36 cellular contexts compared by ENCODE assay signal in genomic region chr4:95021099-95021498, GRCh38.
"Had no signal": no experiment of that assay in that cellular context is flagged by ENCODE, and none has a peak within 500 bp of the region (broad histone marks: within the 10 kb centered on the region; RNA-seq: fewer than 3 reads in every experiment).

No MANE protein-coding gene starts in this region.

- H3K4me1 Mint-ChIP-seq: activated B cell treated with CpG ODN at 0.5 μM for 24 hours; activated CD4-positive, alpha-beta T cell treated with anti-CD3 and anti-CD28 coated beads, Interleukin-2, amount 10 ng/mL, durations not matched to agents 24 days and 14 days; activated naive CD8-positive, alpha-beta T cell treated with anti-CD3 and anti-CD28 coated beads for 36 hours had no signal

- H3K4me3 Mint-ChIP-seq: activated B cell treated with CpG ODN at 0.5 μM for 24 hours; activated CD4-positive, alpha-beta memory T cell treated with anti-CD3 and anti-CD28 coated beads for 36 hours; activated CD4-positive, alpha-beta T cell treated with anti-CD3 and anti-CD28 coated beads, Interleukin-2, amount 10 ng/mL, durations not matched to agents 24 days and 14 days; activated CD8-positive, alpha-beta T cell treated with anti-CD3 and anti-CD28 coated beads for 36 hours; activated naive CD4-positive, alpha-beta T cell treated with anti-CD3 and anti-CD28 coated beads for 36 hours; activated naive CD8-positive, alpha-beta T cell treated with anti-CD3 and anti-CD28 coated beads for 36 hours; activated T-cell treated with anti-CD3 and anti-CD28 coated beads, Interleukin-2, amount 50 U/mL, for 4 hours; activated T-cell treated with anti-CD3 and anti-CD28 coated beads, Interleukin-2, amount 50 U/mL, for 72 hours; activated T-helper 1 cell treated with anti-CD3 and anti-CD28 coated beads, Interleukin-12 subunit alpha, Interleukin-12 subunit beta, Interleukin-2, Interleukin-4 antibody, amounts not matched to agents 30 ng/mL and 10 ng/mL and 1 ng/mL, durations not matched to agents 14 hours and 24 hours and 36 hours; activated T-helper 17 cell treated with anti-CD3 and anti-CD28 coated beads, Interleukin-2, amount 50 U/mL, for 72 hours; T-helper 1 cell treated with Interleukin-12 subunit alpha and Interleukin-12 subunit beta and Interleukin-4 antibody, amounts not matched to agents 30 μg/mL and 1 μg/mL, for 36 hours; T-helper 2 cell treated with Interferon-gamma antibody and Interleukin-4, amounts not matched to agents 5 μg/mL and 100 μg/mL, for 36 hours had no signal

- H3K9me3 ChIP-seq: adrenal gland, body of pancreas, breast epithelium had no signal

- H3K9me3 Mint-ChIP-seq: activated B cell treated with CpG ODN at 0.5 μM for 24 hours; activated CD4-positive, alpha-beta memory T cell treated with anti-CD3 and anti-CD28 coated beads for 36 hours; activated CD4-positive, alpha-beta T cell treated with anti-CD3 and anti-CD28 coated beads, Interleukin-2, amount 10 ng/mL, durations not matched to agents 24 days and 14 days; activated CD8-positive, alpha-beta T cell treated with anti-CD3 and anti-CD28 coated beads for 36 hours; activated naive CD4-positive, alpha-beta T cell treated with anti-CD3 and anti-CD28 coated beads for 36 hours; activated naive CD4-positive, alpha-beta T cell treated with anti-CD3 and anti-CD28 coated beads, Interleukin-2, amount 50 U/mL, for 72 hours; activated naive CD8-positive, alpha-beta T cell treated with anti-CD3 and anti-CD28 coated beads for 36 hours; activated T-cell treated with anti-CD3 and anti-CD28 coated beads, Interleukin-2, amount 50 U/mL, for 4 hours; activated T-cell treated with anti-CD3 and anti-CD28 coated beads, Interleukin-2, amount 50 U/mL, for 72 hours; activated T-helper 1 cell treated with anti-CD3 and anti-CD28 coated beads, Interleukin-12 subunit alpha, Interleukin-12 subunit beta, Interleukin-2, Interleukin-4 antibody, amounts not matched to agents 30 ng/mL and 10 ng/mL and 1 ng/mL, durations not matched to agents 14 hours and 24 hours and 36 hours; activated T-helper 17 cell treated with anti-CD3 and anti-CD28 coated beads, Interleukin-2, amount 50 U/mL, for 72 hours; T-helper 1 cell treated with Interleukin-12 subunit alpha and Interleukin-12 subunit beta and Interleukin-4 antibody, amounts not matched to agents 30 μg/mL and 1 μg/mL, for 36 hours; T-helper 2 cell treated with Interferon-gamma antibody and Interleukin-4, amounts not matched to agents 5 μg/mL and 100 μg/mL, for 36 hours had no signal

- H3K27me3 Mint-ChIP-seq: activated B cell treated with CpG ODN at 0.5 μM for 24 hours; activated CD4-positive, alpha-beta memory T cell treated with anti-CD3 and anti-CD28 coated beads for 36 hours; activated CD4-positive, alpha-beta T cell treated with anti-CD3 and anti-CD28 coated beads, Interleukin-2, amount 10 ng/mL, durations not matched to agents 24 days and 14 days; activated CD8-positive, alpha-beta T cell treated with anti-CD3 and anti-CD28 coated beads for 36 hours; activated naive CD8-positive, alpha-beta T cell treated with anti-CD3 and anti-CD28 coated beads for 36 hours; activated T-helper 17 cell treated with anti-CD3 and anti-CD28 coated beads, Interleukin-2, amount 50 U/mL, for 72 hours had no signal

- H3K36me3 Mint-ChIP-seq: activated CD4-positive, alpha-beta memory T cell treated with anti-CD3 and anti-CD28 coated beads for 36 hours; activated naive CD4-positive, alpha-beta T cell treated with anti-CD3 and anti-CD28 coated beads, Interleukin-2, amount 50 U/mL, for 72 hours; activated naive CD8-positive, alpha-beta T cell treated with anti-CD3 and anti-CD28 coated beads for 36 hours had no signal

- H3K27ac Mint-ChIP-seq: activated B cell treated with CpG ODN at 0.5 μM for 24 hours; activated CD4-positive, alpha-beta memory T cell treated with anti-CD3 and anti-CD28 coated beads for 36 hours; activated CD4-positive, alpha-beta T cell treated with anti-CD3 and anti-CD28 coated beads, Interleukin-2, amount 10 ng/mL, durations not matched to agents 24 days and 14 days; activated CD8-positive, alpha-beta T cell treated with anti-CD3 and anti-CD28 coated beads for 36 hours; activated naive CD4-positive, alpha-beta T cell treated with anti-CD3 and anti-CD28 coated beads for 36 hours; activated naive CD4-positive, alpha-beta T cell treated with anti-CD3 and anti-CD28 coated beads, Interleukin-2, amount 50 U/mL, for 72 hours; activated naive CD8-positive, alpha-beta T cell treated with anti-CD3 and anti-CD28 coated beads for 36 hours; activated T-cell treated with anti-CD3 and anti-CD28 coated beads, Interleukin-2, amount 50 U/mL, for 72 hours; activated T-helper 1 cell treated with anti-CD3 and anti-CD28 coated beads, Interleukin-12 subunit alpha, Interleukin-12 subunit beta, Interleukin-2, Interleukin-4 antibody, amounts not matched to agents 30 ng/mL and 10 ng/mL and 1 ng/mL, durations not matched to agents 14 hours and 24 hours and 36 hours; activated T-helper 17 cell treated with anti-CD3 and anti-CD28 coated beads, Interleukin-2, amount 50 U/mL, for 72 hours; T-helper 1 cell treated with Interleukin-12 subunit alpha and Interleukin-12 subunit beta and Interleukin-4 antibody, amounts not matched to agents 30 μg/mL and 1 μg/mL, for 36 hours; T-helper 2 cell treated with Interferon-gamma antibody and Interleukin-4, amounts not matched to agents 5 μg/mL and 100 μg/mL, for 36 hours had no signal

- H3K36me3 ChIP-seq: adrenal gland, brain microvascular endothelial cell, breast epithelium had no signal

- ATAC-seq: activated CD8-positive, alpha-beta T cell treated with anti-CD3 and anti-CD28 coated beads for 36 hours; activated naive CD4-positive, alpha-beta T cell treated with anti-CD3 and anti-CD28 coated beads, Interleukin-2, amount 50 U/mL, for 72 hours; activated T-cell treated with anti-CD3 and anti-CD28 coated beads, Interleukin-2, amount 50 U/mL, for 4 hours; activated T-cell treated with anti-CD3 and anti-CD28 coated beads, Interleukin-2, amount 50 U/mL, for 72 hours; activated T-helper 17 cell treated with anti-CD3 and anti-CD28 coated beads, Interleukin-2, amount 50 U/mL, for 72 hours; body of pancreas had no signal

- H3K27ac ChIP-seq: adrenal gland, body of pancreas, brain microvascular endothelial cell, breast epithelium, VCaP had no signal

- H3K4me3 ChIP-seq: adrenal gland, body of pancreas, breast epithelium had no signal

- H3K4me1 ChIP-seq: adrenal gland, breast epithelium had no signal

- FAIRE-seq: astrocyte, TTC549 had no signal

- DNase-seq: activated B cell treated with CpG ODN at 0.5 μM for 24 hours; activated CD4-positive, alpha-beta memory T cell treated with anti-CD3 and anti-CD28 coated beads for 36 hours; activated CD4-positive, alpha-beta T cell treated with anti-CD3 and anti-CD28 coated beads for 4 hours; activated CD4-positive, alpha-beta T cell treated with anti-CD3 and anti-CD28 coated beads, Interleukin-2, amount 10 ng/mL, durations not matched to agents 24 days and 14 days; activated CD4-positive, alpha-beta T cell treated with anti-CD3 and anti-CD28 coated beads, Interleukin-2, amount 50 U/mL, for 1 hour; activated CD4-positive, alpha-beta T cell treated with anti-CD3 and anti-CD28 coated beads, Interleukin-2, amount 50 U/mL, for 4 hours; activated CD4-positive, CD25-positive, alpha-beta regulatory T cell treated with anti-CD3 and anti-CD28 coated beads, Interleukin-2, amount 50 U/mL, for 72 hours; activated CD8-positive, alpha-beta memory T cell treated with anti-CD3 and anti-CD28 coated beads, Interleukin-2, amount 50 U/mL, for 4 hours; activated CD8-positive, alpha-beta T cell treated with anti-CD3 and anti-CD28 coated beads for 36 hours; activated effector memory CD4-positive, alpha-beta T cell treated with anti-CD3 and anti-CD28 coated beads, Interleukin-2, amount 50 U/mL, for 16 hours; activated gamma-delta T cell treated with Interleukin-2 at 50 U/mL for 16 hours; activated naive CD4-positive, alpha-beta T cell; activated naive CD4-positive, alpha-beta T cell treated with anti-CD3 and anti-CD28 coated beads for 36 hours; activated naive CD4-positive, alpha-beta T cell treated with anti-CD3 and anti-CD28 coated beads, Interleukin-2, amount 50 U/mL, for 16 hours; activated naive CD8-positive, alpha-beta T cell treated with anti-CD3 and anti-CD28 coated beads for 36 hours; activated T-cell treated with anti-CD3 and anti-CD28 coated beads for 4 hours; activated T-cell treated with anti-CD3 and anti-CD28 coated beads, Interleukin-2, amount 50 U/mL, for 1 hour; activated T-cell treated with anti-CD3 and anti-CD28 coated beads, Interleukin-2, amount 50 U/mL, for 4 hours; activated T-cell treated with anti-CD3 and anti-CD28 coated beads, Interleukin-2, amount 50 U/mL, for 72 hours; adrenal gland; amniotic stem cell; aorta; body of pancreas; brain microvascular endothelial cell; central memory CD4-positive, alpha-beta T cell; T-helper 2 cell; T-helper 9 cell had no signal
